Comparison of ENCODE assay signal across 11 cellular contexts in the genomic region with DNA sequence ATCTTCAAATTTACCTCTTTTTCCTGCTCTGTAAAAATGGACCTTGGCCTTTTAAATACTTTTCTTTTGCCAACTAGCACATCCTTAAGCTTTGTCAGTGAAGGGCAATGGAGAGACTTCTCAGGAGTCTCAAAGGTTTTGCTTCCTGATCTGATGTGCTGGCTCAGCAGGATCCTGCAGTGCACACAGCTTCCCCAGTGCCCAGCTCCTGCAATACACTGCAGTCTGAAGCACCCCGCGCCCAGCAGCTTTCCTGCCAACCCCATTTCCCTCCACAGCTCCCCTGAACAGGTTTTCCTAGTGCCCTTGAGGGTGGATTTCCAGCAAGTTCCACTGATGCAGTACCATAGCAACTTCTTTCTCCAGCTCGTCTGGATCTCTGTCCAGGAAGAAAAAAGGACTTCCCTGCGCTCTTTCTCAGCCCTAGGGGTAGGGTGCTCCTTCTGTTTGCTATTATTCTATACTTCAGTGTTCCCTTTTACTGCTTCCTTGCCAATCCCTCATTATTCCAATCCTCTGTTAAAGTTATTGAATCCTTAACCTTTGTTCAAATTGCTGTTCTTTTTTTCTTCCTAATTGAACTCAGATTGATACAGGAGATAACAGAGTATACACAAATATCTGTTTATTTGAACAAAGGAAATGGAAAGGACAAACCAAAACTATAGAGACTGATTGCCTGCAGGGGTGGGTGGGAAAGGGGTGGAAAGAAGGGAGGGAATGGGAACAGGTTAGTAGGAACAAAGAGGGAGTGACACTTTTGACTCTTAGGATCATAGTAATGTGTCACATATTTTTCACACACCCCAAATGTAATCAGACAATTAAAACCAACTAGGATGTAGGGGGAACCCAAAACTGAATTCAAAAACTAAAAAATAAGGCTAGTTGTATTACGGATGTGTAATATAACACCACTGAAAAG. TPM values are rescaled to one million over a fixed set of nuclear protein-coding genes. Genes with fewer than 3 reads are reported as not detected.
DNase-seq lines count a peak whose midpoint lies in the region; ATAC-seq and TF ChIP-seq lines count a peak whose summit lies in the region.
"Had no signal": no experiment of that assay in that cellular context is flagged by ENCODE, and none has a peak within 500 bp of the region (broad histone marks: within the 10 kb centered on the region; RNA-seq: fewer than 3 reads in every experiment).

No MANE protein-coding gene starts in this region.

- no peak for DNase-seq in T-helper 2 cell treated with Interferon-gamma antibody and Interleukin-4, amounts not matched to agents 5 μg/mL and 100 μg/mL, for 36 hours (ENCODE audit: low spot score)
- no peak for DNase-seq in T-helper 2 cell
- no peak for DNase-seq in RWPE2 (ENCODE audit: low spot score)
- no peak for DNase-seq in glutamatergic neuron
- peak; percentile 39 for DNase-seq in pons (ENCODE audit: low spot score)
- no peak for DNase-seq in activated gamma-delta T cell (lab: John Stamatoyannopoulos, UW)
- DNase-seq in NCI-H1048 (lab: John Stamatoyannopoulos, UW) = no peak
- DNase-seq in trophoblast cell = no peak
- DNase-seq: activated CD4-positive, alpha-beta memory T cell treated with anti-CD3 and anti-CD28 coated beads for 36 hours; MG63; stimulated activated naive CD8-positive, alpha-beta T cell treated with anti-CD3 and anti-CD28 coated beads, Interleukin-15, Interleukin-2, amounts not matched to agents 100 U/mL and 50 U/mL, for 24 hours had no signal

- H4K91ac ChIP-seq in trophoblast cell (ENCODE audit: low read depth, low read length) = no peak overlapping the region

- H3K4me3 Mint-ChIP-seq in T-helper 2 cell treated with Interferon-gamma antibody and Interleukin-4, amounts not matched to agents 5 μg/mL and 100 μg/mL, for 36 hours = no peak overlapping the region
- H3K4me3 Mint-ChIP-seq in glutamatergic neuron (ENCODE audit: unreplicated experiment) = no peak overlapping the region
- H3K4me3 Mint-ChIP-seq: activated CD4-positive, alpha-beta memory T cell treated with anti-CD3 and anti-CD28 coated beads for 36 hours had no signal

- no peak overlapping the region for H3K9ac ChIP-seq in trophoblast cell (ENCODE audit: low read length)

- no peak overlapping the region for H3K4ac ChIP-seq in trophoblast cell (ENCODE audit: low read depth, low read length)

- H3K4me3 ChIP-seq in RWPE2 (ENCODE audit: severe bottlenecking) (no peak overlapping the region), trophoblast cell (ENCODE audit: low read depth, low read length) (no peak overlapping the region)
- H3K4me3 ChIP-seq: MG63 had no signal

- peak; percentile 46; the same call in 2 of the 3 replicates for ATAC-seq in RWPE2 (ENCODE audit: low read depth)
- ATAC-seq: stimulated activated naive CD8-positive, alpha-beta T cell treated with anti-CD3 and anti-CD28 coated beads, Interleukin-15, Interleukin-2, amounts not matched to agents 100 U/mL and 50 U/mL, for 24 hours had no signal

- H3K27ac ChIP-seq in RWPE2 (ENCODE audit: poor library complexity, severe bottlenecking) = no peak overlapping the region
- H3K27ac ChIP-seq in trophoblast cell (ENCODE audit: low read depth, low read length) = no peak overlapping the region

- no peaks in the 10 kb centered on the region for H3K79me1 ChIP-seq in trophoblast cell (ENCODE audit: low read length)

- H3K23ac ChIP-seq in trophoblast cell (ENCODE audit: low read length) = no peak overlapping the region

- no peak for TF ChIP-seq CTCF in RWPE2 (IDR thresholded peaks at IDR 0.05; ENCODE audit: poor library complexity, severe bottlenecking)
- no peak for TF ChIP-seq CTCF in glutamatergic neuron (IDR thresholded peaks at IDR 0.05; ENCODE audit: partially characterized antibody, unreplicated experiment)

- H3K9me3 Mint-ChIP-seq in T-helper 2 cell treated with Interferon-gamma antibody and Interleukin-4, amounts not matched to agents 5 μg/mL and 100 μg/mL, for 36 hours = no peaks in the 10 kb centered on the region
- peaks cover 1% of the 10 kb centered on the region for H3K9me3 Mint-ChIP-seq in glutamatergic neuron (ENCODE audit: unreplicated experiment)
- H3K9me3 Mint-ChIP-seq: activated CD4-positive, alpha-beta memory T cell treated with anti-CD3 and anti-CD28 coated beads for 36 hours had no signal

- H3K36me3 ChIP-seq in RWPE2 (ENCODE audit: low read depth) (peaks cover 69% of the 10 kb centered on the region), trophoblast cell (ENCODE audit: control insufficient read depth in 1 of 2, insufficient read depth in 2 of 2, low read length in 2 of 2) (peaks cover 8 to 16% of the 10 kb centered on the region in 2 experiments)

- H4K8ac ChIP-seq in trophoblast cell (ENCODE audit: low read depth, low read length) = no peak overlapping the region

- H3K14ac ChIP-seq in trophoblast cell (ENCODE audit: low read length) = no peak overlapping the region

- H3K18ac ChIP-seq in trophoblast cell (ENCODE audit: low read length) = no peak overlapping the region

- H3K9me3 ChIP-seq in RWPE2 (ENCODE audit: severe bottlenecking) = no peaks in the 10 kb centered on the region
- no peaks in the 10 kb centered on the region for H3K9me3 ChIP-seq in trophoblast cell (ENCODE audit: insufficient read depth, low read depth, low read length)
- H3K9me3 ChIP-seq: MG63 had no signal

- H3K36me3 Mint-ChIP-seq in T-helper 2 cell treated with Interferon-gamma antibody and Interleukin-4, amounts not matched to agents 5 μg/mL and 100 μg/mL, for 36 hours (ENCODE audit: low read depth) = peaks cover 60% of the 10 kb centered on the region
- peaks cover 4% of the 10 kb centered on the region for H3K36me3 Mint-ChIP-seq in glutamatergic neuron (ENCODE audit: unreplicated experiment)

- H2BK5ac ChIP-seq in trophoblast cell (ENCODE audit: low read depth, low read length, poor library complexity) = no peak overlapping the region

- H3K4me2 ChIP-seq in trophoblast cell (ENCODE audit: low read length) = no peak overlapping the region

- peak overlapping the region; percentile 20 for H3K27ac Mint-ChIP-seq in T-helper 2 cell treated with Interferon-gamma antibody and Interleukin-4, amounts not matched to agents 5 μg/mL and 100 μg/mL, for 36 hours
- peak overlapping the region; percentile 42 for H3K27ac Mint-ChIP-seq in glutamatergic neuron (ENCODE audit: unreplicated experiment)
- H3K27ac Mint-ChIP-seq: activated CD4-positive, alpha-beta memory T cell treated with anti-CD3 and anti-CD28 coated beads for 36 hours had no signal

- H2AFZ ChIP-seq in trophoblast cell (ENCODE audit: insufficient read depth, low read length, poor library complexity) = no peak overlapping the region

- H3K79me2 ChIP-seq in trophoblast cell (ENCODE audit: control insufficient read depth, insufficient read depth, low read length, poor library complexity) = no peaks in the 10 kb centered on the region

- H2BK12ac ChIP-seq in trophoblast cell (ENCODE audit: low read length) = no peak overlapping the region

- no peak overlapping the region for H4K12ac ChIP-seq in trophoblast cell (ENCODE audit: low read depth, low read length)

- H3K4me1 ChIP-seq in RWPE2 (ENCODE audit: insufficient read depth, poor library complexity, severe bottlenecking) (no peaks in the 10 kb centered on the region), trophoblast cell (ENCODE audit: control insufficient read depth in 1 of 2, insufficient read depth in 2 of 2, low read length in 2 of 2) (no peaks in the 10 kb centered on the region)

- no peak overlapping the region for H2AK5ac ChIP-seq in trophoblast cell (ENCODE audit: low read length)

- no CpG with 5 or more reads among the region's 5 CpGs for WGBS in trophoblast cell (ENCODE audit: extremely low coverage, insufficient coverage, insufficient read length)

- H3K27me3 Mint-ChIP-seq in T-helper 2 cell treated with Interferon-gamma antibody and Interleukin-4, amounts not matched to agents 5 μg/mL and 100 μg/mL, for 36 hours (ENCODE audit: low read depth) = no peaks in the 10 kb centered on the region
- H3K27me3 Mint-ChIP-seq in glutamatergic neuron (ENCODE audit: unreplicated experiment) = no peaks in the 10 kb centered on the region
- H3K27me3 Mint-ChIP-seq: activated CD4-positive, alpha-beta memory T cell treated with anti-CD3 and anti-CD28 coated beads for 36 hours had no signal

- no peak overlapping the region for H2BK120ac ChIP-seq in trophoblast cell (ENCODE audit: insufficient read depth, low read length, poor library complexity)

- H3K4me1 Mint-ChIP-seq in T-helper 2 cell treated with Interferon-gamma antibody and Interleukin-4, amounts not matched to agents 5 μg/mL and 100 μg/mL, for 36 hours (ENCODE audit: low read depth) = peaks cover 39% of the 10 kb centered on the region
- peaks cover 17% of the 10 kb centered on the region for H3K4me1 Mint-ChIP-seq in glutamatergic neuron (ENCODE audit: low read depth, unreplicated experiment)

- H3K27me3 ChIP-seq in RWPE2 (ENCODE audit: insufficient read depth, poor library complexity, severe bottlenecking) (no peaks in the 10 kb centered on the region), trophoblast cell (ENCODE audit: insufficient read depth, low read length) (no peaks in the 10 kb centered on the region)
- H3K27me3 ChIP-seq: MG63 had no signal

RNA-seq across cellular contexts. Expression of a gene that starts 8.5 kb away (rescaled TPM):
- total RNA-seq in glutamatergic neuron (ENCODE audit: unreplicated experiment) = 104 TPM
- 25.1 and 25.6 TPM in 2 replicates for polyA plus RNA-seq in trophoblast cell (2013)
